ENCODE assay signal across 32 cellular contexts in the genomic region with DNA sequence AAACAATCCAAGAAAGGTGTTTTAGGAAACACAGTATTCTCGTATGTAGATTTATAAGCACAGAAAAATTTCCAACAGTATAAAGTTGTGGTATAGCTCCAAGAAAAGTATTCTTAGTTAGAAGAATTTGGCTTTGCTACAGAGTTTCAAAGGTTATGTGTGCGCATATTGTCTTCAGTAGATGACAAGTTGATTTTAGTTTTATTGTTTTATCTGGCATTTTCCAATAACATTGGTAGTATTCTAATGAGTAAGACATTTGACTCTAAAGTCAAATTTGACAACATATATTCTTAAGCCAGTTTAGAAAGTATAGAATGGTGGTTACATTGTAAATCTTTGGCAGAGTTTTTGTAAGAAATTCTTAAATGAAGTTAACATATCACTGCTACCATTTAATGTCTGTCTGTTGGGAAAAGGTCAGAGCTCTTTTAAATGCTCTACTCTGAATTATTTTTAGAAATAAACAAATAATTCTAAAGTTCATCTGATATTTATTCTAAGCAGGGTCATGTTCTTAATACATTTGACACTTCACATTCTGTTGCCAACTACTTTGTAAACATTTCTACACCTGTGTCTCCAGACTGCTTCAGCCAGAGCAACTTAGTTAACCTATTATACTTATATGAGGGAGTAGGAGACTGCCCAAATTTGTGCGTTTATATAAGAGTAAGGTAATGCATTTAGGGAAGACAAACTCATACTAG. TPM values are rescaled to one million over a fixed set of nuclear protein-coding genes. Genes with fewer than 3 reads are reported as not detected.
A peak's percentile ranks its signal among the peaks of the same experiment; 100 is the strongest.
DNase-seq lines count a peak whose midpoint lies in the region; ATAC-seq and TF ChIP-seq lines count a peak whose summit lies in the region.
"Had no signal": no experiment of that assay in that cellular context is flagged by ENCODE, and none has a peak within 500 bp of the region (broad histone marks: within the 10 kb centered on the region; RNA-seq: fewer than 3 reads in every experiment).

No MANE protein-coding gene starts in this region.

- no peak for TF ChIP-seq CTCF in heart left ventricle (IDR thresholded peaks at IDR 0.05)
- TF ChIP-seq CTCF in mucosa of descending colon (IDR thresholded peaks at IDR 0.05), result no peak
- no peak for TF ChIP-seq CTCF in transverse colon (IDR thresholded peaks at IDR 0.05)

- in situ Hi-C loops in transverse colon (cut with MboI; ENCODE audit: low pct_ligation_motif_present in 1 of 4, low pct_unique_long_range_greater_than_20kb in 1 of 4, low sequenced_read_pairs in 3 of 4), result no loop called here

- H3K4me1 ChIP-seq in heart left ventricle (peaks cover 0 to 34% (median 9%) of the 10 kb centered on the region in 12 donors), mucosa of descending colon (ENCODE audit: low read depth) (peaks cover 25% of the 10 kb centered on the region), transverse colon (peaks cover 0 to 53% (median 23%) of the 10 kb centered on the region in 4 donors)
- H3K4me1 ChIP-seq: colonic mucosa, parathyroid adenoma, vagina had no signal

- ATAC-seq in Right ventricle myocardium inferior (peak; percentile 61), heart left ventricle (peak; percentile 50 to 78 (median 64)), mucosa of descending colon (peak; percentile 23), HG02981 (IDR thresholded peaks at IDR 0.05; ENCODE audit: unreplicated experiment) (no peak), HG02759 (IDR thresholded peaks at IDR 0.05; ENCODE audit: unreplicated experiment) (no peak)
- ATAC-seq: activated T-cell treated with anti-CD3 and anti-CD28 coated beads, Interleukin-2, amount 50 U/mL, for 72 hours; lower lobe of right lung; PC-3; sciatic nerve had no signal

- TF ChIP-seq POLR2A in heart left ventricle (IDR thresholded peaks at IDR 0.05) (no peak), transverse colon (IDR thresholded peaks at IDR 0.05) (no peak)

- 43 to 54% (median 50%) methylated on average over 3 of the region's 3 CpGs for WGBS in heart left ventricle, 4 donors
- 32 to 40% methylated on average over 3 of the region's 3 CpGs for WGBS in transverse colon (ENCODE audit: low coverage in 1 of 2), 2 donors

- intact Hi-C loops in Right ventricle myocardium inferior (cut with DNase I), result no loop called here
- intact Hi-C loops in cardiac septum (cut with DNase I), result no loop called here
- intact Hi-C loops in heart left ventricle (cut with DNase I), result no loop called here
- intact Hi-C loops in mucosa of descending colon (cut with DNase I, micrococcal nuclease), result no loop called here
- intact Hi-C loops in transverse colon (cut with DNase I; ENCODE audit: low total_unique reads), result no loop called here

- peak overlapping the region in 2 of 12 donors; percentile 7 to 10 for H3K4me3 ChIP-seq in heart left ventricle
- no peak overlapping the region for H3K4me3 ChIP-seq in mucosa of descending colon
- H3K4me3 ChIP-seq in transverse colon, result no peak overlapping the region
- H3K4me3 ChIP-seq: colonic mucosa, lower lobe of right lung, vagina had no signal

- DNase-seq in Right ventricle myocardium inferior (ENCODE audit: missing footprints) (no peak), cardiac septum (ENCODE audit: low spot score) (no peak), heart left ventricle (no peak), mucosa of descending colon (no peak), transverse colon (no peak), iPS-NIHi7 (ENCODE audit: extremely low spot score) (no peak)
- DNase-seq: activated B cell treated with CpG ODN at 0.5 μM for 24 hours; activated naive CD4-positive, alpha-beta T cell treated with anti-CD3 and anti-CD28 coated beads for 36 hours; activated T-cell treated with anti-CD3 and anti-CD28 coated beads, Interleukin-2, amount 50 U/mL, for 72 hours; AML-193; amniotic stem cell; CD4-positive, alpha-beta memory T cell; colonic mucosa; DMS 273 treated with DMSO at 0.1 percent for 48 hours; effector memory CD4-positive, alpha-beta T cell; EL; hippocampal formation; immature natural killer cell; lower lobe of right lung; NCI-H1092 treated with DMSO at 0.1 percent for 48 hours; NCI-H187; NCI-H2171; NCI-H510A treated with DMSO at 0.1 percent for 48 hours; NK-92 treated with Interleukin-12 subunit alpha and Interleukin-12 subunit beta, amount 100 ng/mL, for 24 hours; PC-3; stimulated activated CD4-positive, alpha-beta T cell treated with anti-CD3 and anti-CD28 coated beads, Interleukin-15, amount 100 ng/mL, for 24 hours; stimulated activated naive CD4-positive, alpha-beta T cell had no signal

- H3K36me3 ChIP-seq in heart left ventricle (peaks cover 0 to 5% (median 0%) of the 10 kb centered on the region in 9 donors), mucosa of descending colon (ENCODE audit: low read depth) (no peaks in the 10 kb centered on the region), transverse colon (no peaks in the 10 kb centered on the region)
- H3K36me3 ChIP-seq: colonic mucosa, lower lobe of right lung had no signal

- H3K27me3 ChIP-seq in heart left ventricle (no peaks in the 10 kb centered on the region), transverse colon (no peaks in the 10 kb centered on the region)
- H3K27me3 ChIP-seq: colonic mucosa, vagina had no signal

- H3K9me3 ChIP-seq in heart left ventricle (no peaks in the 10 kb centered on the region), mucosa of descending colon (no peaks in the 10 kb centered on the region), transverse colon (no peaks in the 10 kb centered on the region)
- H3K9me3 ChIP-seq: colonic mucosa, lower lobe of right lung, vagina had no signal

- no peak for TF ChIP-seq EP300 in transverse colon (IDR thresholded peaks at IDR 0.05; ENCODE audit: low read depth)

- peak overlapping the region; percentile 37 to 89 (median 80) for H3K27ac ChIP-seq in heart left ventricle
- peak overlapping the region; percentile 42 to 56 (median 48) for H3K27ac ChIP-seq in transverse colon
- H3K27ac ChIP-seq: colonic mucosa, lower lobe of right lung, parathyroid adenoma, vagina had no signal

RNA-seq across cellular contexts. Expression of a gene that starts 30.0 kb away (rescaled TPM):
- total RNA-seq in Right ventricle myocardium inferior (58.3 TPM), cardiac septum (61.4 TPM), heart left ventricle (10 to 100 TPM; 46.4 to 86.2 (median 59.3) TPM), mucosa of descending colon (100 to 1,000 TPM in 2 of 3 donors, 10 to 100 TPM in 1; 68.2 to 127 (median 125) TPM), transverse colon (10 to 100 TPM; 46.8 to 91.1 (median 69.3) TPM)
- 10 to 100 TPM; 17.4 to 30.2 TPM for polyA plus RNA-seq in heart left ventricle

RNA-seq across cellular contexts. Expression of a gene that starts 38.0 kb away (rescaled TPM):
- 13.8 TPM for total RNA-seq in Right ventricle myocardium inferior
- total RNA-seq in cardiac septum, result 17.3 TPM
- 10 to 100 TPM in 7 of 9 donors, 1 to 10 TPM in 2; 6.8 to 17.8 (median 14.7) TPM for total RNA-seq in heart left ventricle
- 1 to 10 TPM; 4.8 to 6.4 TPM for polyA plus RNA-seq in heart left ventricle
- 10 to 100 TPM in 2 of 3 donors, 1 to 10 TPM in 1; 8.2 to 16.6 (median 10.8) TPM for total RNA-seq in mucosa of descending colon
- 10 to 100 TPM in 2 of 4 donors, 1 to 10 TPM in 2; 7.6 to 14.9 (median 10.2) TPM for total RNA-seq in transverse colon

Comparison
In these comparisons a context has a peak if more than half of its experiments do, and no peak if none do; other contexts are left out.
1. ATAC-seq: peak in Right ventricle myocardium inferior (single experiment), heart left ventricle (4 of 4) and mucosa of descending colon (single experiment); none in HG02981 (single experiment) and HG02759 (single experiment).